In genomic region chr4:81221303-81222081, GRCh38 we compare ENCODE assay signal across 25 cellular contexts. TPM values are rescaled to one million over a fixed set of nuclear protein-coding genes. Genes with fewer than 3 reads are reported as not detected.
"Had no signal": no experiment of that assay in that cellular context is flagged by ENCODE, and none has a peak within 500 bp of the region (broad histone marks: within the 10 kb centered on the region; RNA-seq: fewer than 3 reads in every experiment).

No MANE protein-coding gene starts in this region.

- H3K27ac ChIP-seq: dorsolateral prefrontal cortex, heart left ventricle had no signal

- H3K9me3 ChIP-seq: heart left ventricle, transverse colon had no signal

- FAIRE-seq: endothelial cell of umbilical vein, keratinocyte, urothelium cell line had no signal

- ATAC-seq: activated CD4-positive, CD25-positive, alpha-beta regulatory T cell treated with anti-CD3 and anti-CD28 coated beads, Interleukin-2, amount 50 U/mL, for 24 hours; activated CD8-positive, alpha-beta memory T cell treated with anti-CD3 and anti-CD28 coated beads, Interleukin-2, amount 10 ng/mL, durations not matched to agents 7 days and 5 days; activated CD8-positive, alpha-beta T cell treated with anti-CD3 and anti-CD28 coated beads for 36 hours; activated naive CD8-positive, alpha-beta T cell treated with anti-CD3 and anti-CD28 coated beads, Interleukin-2, amount 50 U/mL, for 24 hours; effector memory CD8-positive, alpha-beta T cell; esophagus mucosa; heart left ventricle; left lobe of liver; natural killer cell; stimulated activated naive B cell treated with anti-CD40 and anti-IgM and Interleukin-4, amounts not matched to agents 10 μg/mL and 1 μg/mL and 100 μg/mL, for 72 hours had no signal

- H3K4me3 ChIP-seq: dorsolateral prefrontal cortex, heart left ventricle, lung, transverse colon had no signal

- DNase-seq: activated CD4-positive, alpha-beta T cell treated with anti-CD3 and anti-CD28 coated beads, Interleukin-2, amount 10 ng/mL, durations not matched to agents 24 days and 14 days; activated CD8-positive, alpha-beta memory T cell treated with anti-CD3 and anti-CD28 coated beads, Interleukin-2, amount 10 ng/mL, durations not matched to agents 7 days and 5 days; activated CD8-positive, alpha-beta T cell treated with anti-CD3 and anti-CD28 coated beads for 36 hours; activated effector memory CD4-positive, alpha-beta T cell treated with anti-CD3 and anti-CD28 coated beads, Interleukin-2, amount 50 U/mL, for 16 hours; activated naive CD4-positive, alpha-beta T cell treated with anti-CD3 and anti-CD28 coated beads, Interleukin-2, amount 50 U/mL, for 16 hours; activated naive CD8-positive, alpha-beta T cell treated with anti-CD3 and anti-CD28 coated beads, Interleukin-2, amount 50 U/mL, for 24 hours; activated T-cell treated with anti-CD3 and anti-CD28 coated beads for 4 hours; aorta; central memory CD4-positive, alpha-beta T cell; dorsolateral prefrontal cortex; effector memory CD8-positive, alpha-beta T cell; heart left ventricle; natural killer cell; stimulated activated CD4-positive, alpha-beta T cell treated with anti-CD3 and anti-CD28 coated beads, Interleukin-2, amount 100 ng/mL, for 48 hours; stimulated activated CD8-positive, alpha-beta memory T cell treated with anti-CD3 and anti-CD28 coated beads, Interleukin-4, amount 100 ng/mL, for 48 hours; stimulated activated naive B cell treated with anti-CD40 and anti-IgM and Interleukin-4, amounts not matched to agents 10 μg/mL and 1 μg/mL and 100 μg/mL, for 72 hours; transverse colon had no signal

- H3K36me3 ChIP-seq: heart left ventricle, transverse colon had no signal

- H3K4me1 ChIP-seq: heart left ventricle, transverse colon had no signal

RNA-seq across cellular contexts. Expression of gene PRKG2, which starts 6.5 kb away (rescaled TPM):
- total RNA-seq: endothelial cell of umbilical vein, left lobe of liver, osteocyte had no signal
- polyA plus RNA-seq: endothelial cell of umbilical vein had no signal
